ENCODE assay signal across 23 cellular contexts in the genomic region with DNA sequence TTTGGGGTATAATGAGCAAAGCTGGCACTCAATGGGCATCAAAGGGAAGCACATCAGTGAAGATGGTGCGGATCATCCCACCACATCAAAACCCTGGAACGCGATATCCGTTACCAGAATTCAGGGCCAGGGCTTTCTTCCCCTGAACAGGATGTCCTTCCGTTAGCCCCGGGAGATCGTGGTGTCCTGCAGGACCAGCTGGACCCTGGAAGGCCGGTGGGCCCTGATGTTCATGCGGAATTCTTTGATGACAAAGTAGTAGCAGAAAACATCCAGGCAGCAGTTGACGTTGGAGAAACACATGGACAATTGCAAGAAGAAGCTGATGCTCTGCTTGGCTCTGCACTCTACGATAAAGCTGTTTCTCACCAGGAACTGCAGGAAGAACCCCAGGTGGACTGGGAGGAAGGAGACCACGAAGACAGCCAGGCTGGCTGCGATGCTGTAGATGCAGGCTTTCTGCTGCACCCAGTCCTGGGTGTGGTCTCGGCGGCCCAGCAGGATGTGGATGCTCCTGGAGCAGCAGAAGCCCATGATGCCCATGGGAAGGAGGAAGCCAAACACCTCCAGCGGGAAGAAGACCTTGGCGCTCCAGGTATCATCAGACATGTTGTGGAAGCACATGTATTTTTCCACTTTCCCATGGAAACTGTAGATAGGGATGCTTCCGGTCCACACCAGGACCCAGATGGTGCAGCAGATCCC. TPM values are rescaled to one million over a fixed set of nuclear protein-coding genes. Genes with fewer than 3 reads are reported as not detected.
A peak's percentile ranks its signal among the peaks of the same experiment; 100 is the strongest.
DNase-seq lines count a peak whose midpoint lies in the region; ATAC-seq and TF ChIP-seq lines count a peak whose summit lies in the region.
"Had no signal": no experiment of that assay in that cellular context is flagged by ENCODE, and none has a peak within 500 bp of the region (broad histone marks: within the 10 kb centered on the region; RNA-seq: fewer than 3 reads in every experiment).

No MANE protein-coding gene starts in this region.

- TF ChIP-seq EP300 in transverse colon (IDR thresholded peaks at IDR 0.05; ENCODE audit: low read depth), result no peak

- H3K27me3 Mint-ChIP-seq in activated naive CD8-positive, alpha-beta T cell, result no peaks in the 10 kb centered on the region
- H3K27me3 Mint-ChIP-seq in activated naive CD8-positive, alpha-beta T cell treated with anti-CD3 and anti-CD28 coated beads, Interleukin-2, amount 50 U/mL, for 24 hours, result no peaks in the 10 kb centered on the region
- peaks cover 51% of the 10 kb centered on the region for H3K27me3 Mint-ChIP-seq in activated T-cell treated with anti-CD3 and anti-CD28 coated beads, Interleukin-2, amount 50 U/mL, for 72 hours (ENCODE audit: low read depth)
- H3K27me3 Mint-ChIP-seq: CD4-positive, alpha-beta T cell had no signal

- H3K4me2 ChIP-seq in osteoblast (ENCODE audit: insufficient read depth, low read length), result no peak overlapping the region

- H3K4me1 Mint-ChIP-seq in activated naive CD8-positive, alpha-beta T cell (ENCODE audit: low read depth), result peaks cover 71% of the 10 kb centered on the region
- peaks cover 82% of the 10 kb centered on the region for H3K4me1 Mint-ChIP-seq in activated naive CD8-positive, alpha-beta T cell treated with anti-CD3 and anti-CD28 coated beads, Interleukin-2, amount 50 U/mL, for 24 hours
- peaks cover 82% of the 10 kb centered on the region for H3K4me1 Mint-ChIP-seq in activated T-cell treated with anti-CD3 and anti-CD28 coated beads, Interleukin-2, amount 50 U/mL, for 72 hours (ENCODE audit: low read depth)

- H3K4me1 ChIP-seq in transverse colon (peaks cover 0 to 19% (median 2%) of the 10 kb centered on the region in 4 donors), osteoblast (ENCODE audit: insufficient read depth, low read length) (peaks cover 9% of the 10 kb centered on the region)
- H3K4me1 ChIP-seq: adrenal gland, testis had no signal

- DNase-seq in activated naive CD8-positive, alpha-beta T cell treated with anti-CD3 and anti-CD28 coated beads, Interleukin-2, amount 50 U/mL, for 24 hours, result no peak
- no peak for DNase-seq in activated T-cell treated with anti-CD3 and anti-CD28 coated beads, Interleukin-2, amount 50 U/mL, for 72 hours
- DNase-seq in mesenteric fat pad (ENCODE audit: low spot score) (peak; percentile 73), transverse colon (peak; percentile 3), osteoblast (ENCODE audit: insufficient read length, low spot score, missing footprints) (no peak), cerebellar nuclear complex (lab: John Stamatoyannopoulos, UW) (no peak)
- DNase-seq: activated CD4-positive, alpha-beta T cell treated with anti-CD3 and anti-CD28 coated beads for 48 hours; foreskin fibroblast; GDM1; HFFc6; MG63; NCI-H69; stimulated activated CD4-positive, alpha-beta T cell treated with anti-CD3 and anti-CD28 coated beads, Interleukin-15, amount 100 ng/mL, for 24 hours; SW 1271; testis had no signal

- H3K27ac Mint-ChIP-seq in activated naive CD8-positive, alpha-beta T cell, result peak overlapping the region; percentile 98
- H3K27ac Mint-ChIP-seq in activated naive CD8-positive, alpha-beta T cell treated with anti-CD3 and anti-CD28 coated beads, Interleukin-2, amount 50 U/mL, for 24 hours, result no peak overlapping the region
- H3K27ac Mint-ChIP-seq in activated T-cell treated with anti-CD3 and anti-CD28 coated beads, Interleukin-2, amount 50 U/mL, for 72 hours, result peak overlapping the region; percentile 72
- H3K27ac Mint-ChIP-seq: CD4-positive, alpha-beta T cell; HFFc6 had no signal

- H3K9me3 ChIP-seq in transverse colon (no peaks in the 10 kb centered on the region), osteoblast (ENCODE audit: low read depth, low read length) (no peaks in the 10 kb centered on the region)
- H3K9me3 ChIP-seq: adrenal gland, MG63, testis had no signal

- TF ChIP-seq POLR2A in transverse colon (IDR thresholded peaks at IDR 0.05), result no peak

- in situ Hi-C loops in transverse colon (cut with MboI; ENCODE audit: low pct_ligation_motif_present in 1 of 4, low pct_unique_long_range_greater_than_20kb in 1 of 4, low sequenced_read_pairs in 3 of 4), result loop anchor here (5.0 to 10.0 kb wide), 5 partner anchors 48 to 75 kb away; a partner anchor contains a TSS

- H3K27me3 ChIP-seq in transverse colon (no peaks in the 10 kb centered on the region), osteoblast (ENCODE audit: insufficient read depth, low read length) (peaks cover 7% of the 10 kb centered on the region)
- H3K27me3 ChIP-seq: adrenal gland, dorsolateral prefrontal cortex, MG63, testis had no signal

- H3K79me2 ChIP-seq in osteoblast (ENCODE audit: insufficient read depth, low read length), result no peaks in the 10 kb centered on the region

- H3K4me3 ChIP-seq in transverse colon, result no peak overlapping the region
- H3K4me3 ChIP-seq in osteoblast (ENCODE audit: insufficient read depth, low read length), result no peak overlapping the region
- H3K4me3 ChIP-seq: adrenal gland, dorsolateral prefrontal cortex, lung, MG63, testis had no signal

- no peaks in the 10 kb centered on the region for H4K20me1 ChIP-seq in osteoblast (ENCODE audit: insufficient read depth, low read length)

- peaks cover 25% of the 10 kb centered on the region for H3K36me3 Mint-ChIP-seq in activated naive CD8-positive, alpha-beta T cell
- peaks cover 5% of the 10 kb centered on the region for H3K36me3 Mint-ChIP-seq in activated naive CD8-positive, alpha-beta T cell treated with anti-CD3 and anti-CD28 coated beads, Interleukin-2, amount 50 U/mL, for 24 hours (ENCODE audit: low read depth)
- peaks cover 2 to 5% of the 10 kb centered on the region in 2 donors for H3K36me3 Mint-ChIP-seq in activated T-cell treated with anti-CD3 and anti-CD28 coated beads, Interleukin-2, amount 50 U/mL, for 72 hours (ENCODE audit: insufficient read depth in 2 of 2)

- no peaks in the 10 kb centered on the region for H3K9me3 Mint-ChIP-seq in activated naive CD8-positive, alpha-beta T cell (ENCODE audit: low read depth)
- H3K9me3 Mint-ChIP-seq in activated naive CD8-positive, alpha-beta T cell treated with anti-CD3 and anti-CD28 coated beads, Interleukin-2, amount 50 U/mL, for 24 hours, result no peaks in the 10 kb centered on the region
- H3K9me3 Mint-ChIP-seq in activated T-cell treated with anti-CD3 and anti-CD28 coated beads, Interleukin-2, amount 50 U/mL, for 72 hours, result no peaks in the 10 kb centered on the region
- H3K9me3 Mint-ChIP-seq: CD4-positive, alpha-beta T cell; HFFc6 had no signal

- H2AFZ ChIP-seq in osteoblast (ENCODE audit: low read length), result no peak overlapping the region

- intact Hi-C loops in transverse colon (cut with DNase I; ENCODE audit: low total_unique reads), result no loop called here

- peak overlapping the region; percentile 20 for H3K4me3 Mint-ChIP-seq in activated naive CD8-positive, alpha-beta T cell
- H3K4me3 Mint-ChIP-seq in activated naive CD8-positive, alpha-beta T cell treated with anti-CD3 and anti-CD28 coated beads, Interleukin-2, amount 50 U/mL, for 24 hours, result no peak overlapping the region
- peak overlapping the region; percentile 56 to 95 for H3K4me3 Mint-ChIP-seq in activated T-cell treated with anti-CD3 and anti-CD28 coated beads, Interleukin-2, amount 50 U/mL, for 72 hours
- H3K4me3 Mint-ChIP-seq: CD4-positive, alpha-beta T cell; HFFc6 had no signal

- H3K27ac ChIP-seq in transverse colon (no peak overlapping the region), osteoblast (ENCODE audit: low read depth, low read length) (no peak overlapping the region)
- H3K27ac ChIP-seq: adrenal gland, dorsolateral prefrontal cortex, testis had no signal

- no peak for ATAC-seq in activated naive CD8-positive, alpha-beta T cell treated with anti-CD3 and anti-CD28 coated beads, Interleukin-2, amount 50 U/mL, for 24 hours
- no peak for ATAC-seq in activated T-cell treated with anti-CD3 and anti-CD28 coated beads, Interleukin-2, amount 50 U/mL, for 72 hours (replicated peaks in 1 of 2)
- ATAC-seq in SK-N-SH treated with all-trans-retinoic acid at 6 μM for 48 hours, result no peak

- H3K36me3 ChIP-seq in transverse colon, result no peaks in the 10 kb centered on the region
- H3K36me3 ChIP-seq in osteoblast (ENCODE audit: insufficient read depth, low read length), result no peaks in the 10 kb centered on the region
- H3K36me3 ChIP-seq: adrenal gland, MG63 had no signal

- TF ChIP-seq CTCF in transverse colon (IDR thresholded peaks at IDR 0.05), result no peak
- no peak for TF ChIP-seq CTCF in osteoblast (IDR thresholded peaks at IDR 0.05; ENCODE audit: extremely low read depth, low read depth, low read length)

- 98% methylated on average over 18 of the region's 18 CpGs; no CpG with 5 or more reads in 1 of the 2 donors for WGBS in transverse colon (ENCODE audit: low coverage in 1 of 2), 2 donors

TF ChIP-seq in SK-N-SH treated with all-trans-retinoic acid at 6 μM for 48 hours, 23 proteins besides CTCF, POLR2A, EP300 and RAD21 (continues in another document):
- no peak for TF ChIP-seq ZC3H10 (CRISPR knock-in tag; IDR thresholded peaks at IDR 0.05)
- TF ChIP-seq ARNTL (CRISPR knock-in tag; IDR thresholded peaks at IDR 0.05; ENCODE audit: borderline replicate concordance, low read depth), result no peak
- no peak for TF ChIP-seq ISL1 (CRISPR knock-in tag; IDR thresholded peaks at IDR 0.05)
- TF ChIP-seq, protein P1, sequence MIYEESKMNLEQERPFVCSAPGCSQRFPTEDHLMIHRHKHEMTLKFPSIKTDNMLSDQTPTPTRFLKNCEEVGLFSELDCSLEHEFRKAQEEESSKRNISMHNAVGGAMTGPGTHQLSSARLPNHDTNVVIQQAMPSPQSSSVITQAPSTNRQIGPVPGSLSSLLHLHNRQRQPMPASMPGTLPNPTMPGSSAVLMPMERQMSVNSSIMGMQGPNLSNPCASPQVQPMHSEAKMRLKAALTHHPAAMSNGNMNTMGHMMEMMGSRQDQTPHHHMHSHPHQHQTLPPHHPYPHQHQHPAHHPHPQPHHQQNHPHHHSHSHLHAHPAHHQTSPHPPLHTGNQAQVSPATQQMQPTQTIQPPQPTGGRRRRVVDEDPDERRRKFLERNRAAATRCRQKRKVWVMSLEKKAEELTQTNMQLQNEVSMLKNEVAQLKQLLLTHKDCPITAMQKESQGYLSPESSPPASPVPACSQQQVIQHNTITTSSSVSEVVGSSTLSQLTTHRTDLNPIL (CRISPR knock-in tag; IDR thresholded peaks at IDR 0.05; ENCODE audit: low read depth), result no peak
- TF ChIP-seq TCF4 (CRISPR knock-in tag; IDR thresholded peaks at IDR 0.05; ENCODE audit: borderline replicate concordance), result no peak
- TF ChIP-seq ZNF565 (CRISPR knock-in tag; conservative IDR thresholded peaks at IDR 0.05; ENCODE audit: low read depth), result no peak
- TF ChIP-seq OSR1 (CRISPR knock-in tag; IDR thresholded peaks at IDR 0.05), result no peak
- no peak for TF ChIP-seq ZNF70 (CRISPR knock-in tag; IDR thresholded peaks at IDR 0.05)
- no peak for TF ChIP-seq PPARA (CRISPR knock-in tag; IDR thresholded peaks at IDR 0.05; ENCODE audit: borderline replicate concordance)
- TF ChIP-seq SNAI2 (CRISPR knock-in tag; IDR thresholded peaks at IDR 0.05), result no peak

RNA-seq across cellular contexts. Expression of a gene that starts 15.0 kb away (rescaled TPM):
- 1 to 10 TPM; 6.8 to 9.8 TPM for total RNA-seq in activated T-cell treated with anti-CD3 and anti-CD28 coated beads, Interleukin-2, amount 50 U/mL, for 72 hours
- total RNA-seq in mesenteric fat pad (0.22 TPM), transverse colon (10 to 100 TPM in 1 of 4 donors, 1 to 10 TPM in 2, under 1 TPM in 1; 0.40 to 16.1 (median 2.0) TPM), osteoblast (not detected in 2 replicates)
- total RNA-seq: bronchial epithelial cell, epithelial cell of proximal tubule, HFFc6 had no signal

RNA-seq across cellular contexts. Expression of a gene that starts 45.3 kb away (rescaled TPM):
- 10 to 100 TPM; 42.8 to 58.7 TPM for total RNA-seq in activated T-cell treated with anti-CD3 and anti-CD28 coated beads, Interleukin-2, amount 50 U/mL, for 72 hours
- total RNA-seq in mesenteric fat pad (27.1 TPM), transverse colon (1,000 to 10,000 TPM in 3 of 4 donors, 100 to 1,000 TPM in 1; 911 to 2,535 (median 1,776) TPM), osteoblast (52.2 and 63.7 TPM in 2 replicates)

Comparison
In these comparisons a context has a peak if more than half of its experiments do, and no peak if none do; other contexts are left out.
1. DNase-seq: peak in mesenteric fat pad (single experiment) and transverse colon (single experiment); none in activated naive CD8-positive, alpha-beta T cell treated with anti-CD3 and anti-CD28 coated beads, Interleukin-2, amount 50 U/mL, for 24 hours (single experiment), activated T-cell treated with anti-CD3 and anti-CD28 coated beads, Interleukin-2, amount 50 U/mL, for 72 hours (0 of 2), osteoblast (single experiment) and cerebellar nuclear complex (0 of 2).
2. RNA of a gene that starts 45.3 kb away (total RNA-seq): 911 to 2,535 TPM in transverse colon; 52.2 to 63.7 TPM in osteoblast, 42.8 to 58.7 TPM in activated T-cell treated with anti-CD3 and anti-CD28 coated beads, Interleukin-2, amount 50 U/mL, for 72 hours and 27.1 TPM in mesenteric fat pad (single experiment); every median in the first group is over 10 times any median in the second.